In the genomic region with DNA sequence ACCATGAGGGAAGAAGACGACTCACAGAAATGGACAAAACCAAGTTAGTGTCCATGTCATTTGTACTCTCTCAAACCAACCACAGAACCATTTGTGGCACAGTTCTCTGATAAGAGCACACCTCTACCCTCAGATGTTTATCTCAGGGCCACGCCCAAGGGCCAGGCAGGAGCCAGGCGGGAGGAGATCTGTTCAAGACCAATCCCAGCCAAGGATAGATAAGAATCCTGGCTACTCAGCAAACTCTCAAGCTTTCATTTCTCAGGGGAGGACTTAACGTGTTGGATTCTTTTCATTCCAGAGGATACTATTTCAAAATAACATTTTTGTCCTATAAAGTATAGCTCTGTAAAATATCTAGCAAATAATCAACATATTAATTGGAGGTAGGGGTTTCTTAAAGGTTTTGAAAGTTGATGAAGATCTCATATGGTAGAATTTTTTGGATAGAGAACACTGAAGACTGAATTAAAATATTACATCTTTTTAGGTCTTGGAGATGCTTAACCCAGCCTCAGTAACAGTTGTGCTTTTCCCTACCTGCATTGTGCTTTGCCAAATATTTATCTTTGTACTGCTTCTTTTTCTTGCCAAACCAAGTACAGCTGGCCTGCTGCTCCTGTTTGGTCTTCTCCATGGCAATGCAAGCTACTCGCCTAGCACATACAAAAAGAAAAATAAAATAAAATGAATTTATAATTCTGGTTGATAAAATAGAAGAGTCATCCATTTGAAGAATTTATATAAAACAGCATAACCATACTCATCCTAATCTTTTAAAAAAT, we compare ENCODE assay signal across 29 cellular contexts.
DNase-seq lines count a peak whose midpoint lies in the region; ATAC-seq, FAIRE-seq and TF ChIP-seq lines count a peak whose summit lies in the region.
"Had no signal": no experiment of that assay in that cellular context is flagged by ENCODE, and none has a peak within 500 bp of the region (broad histone marks: within the 10 kb centered on the region; RNA-seq: fewer than 3 reads in every experiment).

No MANE protein-coding gene starts in this region.

- no peak overlapping the region for H2AFZ ChIP-seq in OCI-LY7 (ENCODE audit: low read length)
- H2AFZ ChIP-seq: GM23248 had no signal

- TF ChIP-seq CTCF in OCI-LY7 (conservative IDR thresholded peaks at IDR 0.05; ENCODE audit: low read length), result no peak
- no peak for TF ChIP-seq CTCF in right atrium auricular region (IDR thresholded peaks at IDR 0.05)

- H4K20me1 ChIP-seq in OCI-LY7 (ENCODE audit: insufficient read depth, low read length), result no peaks in the 10 kb centered on the region

- H3K4me3 ChIP-seq in OCI-LY7 (ENCODE audit: low read depth, low read length, poor library complexity, severe bottlenecking) (no peak overlapping the region), right atrium auricular region (no peak overlapping the region)
- H3K4me3 ChIP-seq: GM23248, ovary, thyroid gland had no signal

- H3K27ac ChIP-seq in OCI-LY7 (ENCODE audit: low read depth, low read length, poor library complexity, severe bottlenecking) (no peak overlapping the region), right atrium auricular region (no peak overlapping the region)
- H3K27ac ChIP-seq: ovary, thyroid gland had no signal

- peak overlapping the region; percentile 36 for H3K27ac Mint-ChIP-seq in T-helper 2 cell treated with Interferon-gamma antibody and Interleukin-4, amounts not matched to agents 5 μg/mL and 100 μg/mL, for 36 hours
- H3K27ac Mint-ChIP-seq: activated CD8-positive, alpha-beta T cell treated with anti-CD3 and anti-CD28 coated beads, Interleukin-2, amount 10 ng/mL, durations not matched to agents 7 days and 5 days; activated naive CD4-positive, alpha-beta T cell treated with anti-CD3 and anti-CD28 coated beads for 36 hours; B cell; naive thymus-derived CD4-positive, alpha-beta T cell; stimulated activated naive CD8-positive, alpha-beta T cell treated with anti-CD3 and anti-CD28 coated beads, Interleukin-15, Interleukin-2, amounts not matched to agents 100 ng/mL and 50 ng/mL, for 24 hours had no signal

- no peak for DNase-seq in T-helper 2 cell treated with Interferon-gamma antibody and Interleukin-4, amounts not matched to agents 5 μg/mL and 100 μg/mL, for 36 hours (ENCODE audit: low spot score)
- DNase-seq in T-helper 2 cell, result no peak
- peak; percentile 65 for DNase-seq in amniotic epithelial cell (ENCODE audit: low read depth)
- DNase-seq in left colon, result peak in 1 of 2 donors; percentile 30
- no peak for DNase-seq in hippocampal formation (lab: John Stamatoyannopoulos, UW)
- DNase-seq in OCI-LY7 (ENCODE audit: low spot score), result no peak
- DNase-seq in right atrium auricular region (ENCODE audit: low spot score), result no peak
- DNase-seq in urothelium cell line (ENCODE audit: low spot score), result no peak
- DNase-seq: 8988T; activated CD8-positive, alpha-beta T cell treated with anti-CD3 and anti-CD28 coated beads, Interleukin-2, amount 10 ng/mL, durations not matched to agents 7 days and 5 days; activated naive CD4-positive, alpha-beta T cell treated with anti-CD3 and anti-CD28 coated beads for 36 hours; activated T-cell treated with anti-CD3 and anti-CD28 coated beads, Interleukin-2, amount 50 U/mL, for 1 hour; aorta; effector CD4-positive, alpha-beta T cell; GM23248; kidney; mammary epithelial cell; naive thymus-derived CD4-positive, alpha-beta T cell; NCI-H2081; NCI-H446 treated with DMSO at 0.1 percent for 48 hours; NK-92 treated with Interleukin-12 subunit alpha and Interleukin-12 subunit beta, amount 100 ng/mL, for 24 hours; ovary; T1000; thyroid gland had no signal

- H3K4me2 ChIP-seq in OCI-LY7 (ENCODE audit: low read length), result no peak overlapping the region

- H3K4me1 Mint-ChIP-seq in T-helper 2 cell treated with Interferon-gamma antibody and Interleukin-4, amounts not matched to agents 5 μg/mL and 100 μg/mL, for 36 hours (ENCODE audit: low read depth), result peaks cover 6% of the 10 kb centered on the region
- H3K4me1 Mint-ChIP-seq: B cell; central memory CD8-positive, alpha-beta T cell had no signal

- no peaks in the 10 kb centered on the region for H3K9me3 Mint-ChIP-seq in T-helper 2 cell treated with Interferon-gamma antibody and Interleukin-4, amounts not matched to agents 5 μg/mL and 100 μg/mL, for 36 hours
- H3K9me3 Mint-ChIP-seq: activated naive CD4-positive, alpha-beta T cell treated with anti-CD3 and anti-CD28 coated beads for 36 hours; central memory CD8-positive, alpha-beta T cell; naive thymus-derived CD4-positive, alpha-beta T cell; stimulated activated naive CD8-positive, alpha-beta T cell treated with anti-CD3 and anti-CD28 coated beads, Interleukin-15, Interleukin-2, amounts not matched to agents 100 ng/mL and 50 ng/mL, for 24 hours had no signal

- H3K9me2 ChIP-seq in OCI-LY7 (ENCODE audit: insufficient read depth, low read length), result no peaks in the 10 kb centered on the region

- no TSS peak for BruUV-seq in OCI-LY7 (replicated peaks; lab: Mats Ljungman, UMichigan)

- intact Hi-C loops in left colon (cut with DNase I, micrococcal nuclease) (no loop called here), OCI-LY7 (cut with micrococcal nuclease; ENCODE audit: unreplicated experiment) (no loop called here)

- H3K36me3 ChIP-seq in OCI-LY7 (ENCODE audit: insufficient read depth, low read length), result peaks cover 4% of the 10 kb centered on the region; the same call in 1 of the 2 replicates
- no peaks in the 10 kb centered on the region for H3K36me3 ChIP-seq in right atrium auricular region
- H3K36me3 ChIP-seq: ovary, thyroid gland had no signal

- no peaks in the 10 kb centered on the region for H3K27me3 Mint-ChIP-seq in T-helper 2 cell treated with Interferon-gamma antibody and Interleukin-4, amounts not matched to agents 5 μg/mL and 100 μg/mL, for 36 hours (ENCODE audit: low read depth)
- H3K27me3 Mint-ChIP-seq: B cell; central memory CD8-positive, alpha-beta T cell; naive thymus-derived CD4-positive, alpha-beta T cell; stimulated activated naive CD8-positive, alpha-beta T cell treated with anti-CD3 and anti-CD28 coated beads, Interleukin-15, Interleukin-2, amounts not matched to agents 100 ng/mL and 50 ng/mL, for 24 hours had no signal

- peak overlapping the region; percentile 36 for H3K4me3 Mint-ChIP-seq in T-helper 2 cell treated with Interferon-gamma antibody and Interleukin-4, amounts not matched to agents 5 μg/mL and 100 μg/mL, for 36 hours
- H3K4me3 Mint-ChIP-seq: activated CD8-positive, alpha-beta T cell treated with anti-CD3 and anti-CD28 coated beads, Interleukin-2, amount 10 ng/mL, durations not matched to agents 7 days and 5 days; activated naive CD4-positive, alpha-beta T cell treated with anti-CD3 and anti-CD28 coated beads for 36 hours; B cell; central memory CD8-positive, alpha-beta T cell; naive thymus-derived CD4-positive, alpha-beta T cell; stimulated activated naive CD8-positive, alpha-beta T cell treated with anti-CD3 and anti-CD28 coated beads, Interleukin-15, Interleukin-2, amounts not matched to agents 100 ng/mL and 50 ng/mL, for 24 hours had no signal

- FAIRE-seq in urothelium cell line (lab: Jason Lieb, UNC), result no peak
- FAIRE-seq: frontal cortex, kidney had no signal

- H3K9me3 ChIP-seq in OCI-LY7 (ENCODE audit: low read length), result no peaks in the 10 kb centered on the region
- peaks cover 0 to 4% of the 10 kb centered on the region in 2 donors for H3K9me3 ChIP-seq in right atrium auricular region
- H3K9me3 ChIP-seq: ovary, thyroid gland had no signal

- H3K4me1 ChIP-seq in OCI-LY7 (ENCODE audit: insufficient read depth, low read length, poor library complexity, severe bottlenecking) (no peaks in the 10 kb centered on the region), right atrium auricular region (no peaks in the 10 kb centered on the region)
- H3K4me1 ChIP-seq: thyroid gland had no signal

- no peaks in the 10 kb centered on the region for H3K27me3 ChIP-seq in right atrium auricular region
- H3K27me3 ChIP-seq: ovary, thyroid gland had no signal

- ATAC-seq in left colon, result peak; percentile 85
- ATAC-seq: activated CD8-positive, alpha-beta T cell treated with anti-CD3 and anti-CD28 coated beads, Interleukin-2, amount 10 ng/mL, durations not matched to agents 7 days and 5 days; HepG2; naive thymus-derived CD4-positive, alpha-beta T cell had no signal

- CTCF ChIA-PET in OCI-LY7 (lab: Charles Lee; ENCODE audit: unreplicated experiment), result no interaction called here

- POLR2A ChIA-PET in OCI-LY7 (lab: Charles Lee), result interaction anchor here (0.9 to 1.1 kb wide), 2 partner anchors 9 to 138 kb away, joined by 3 to 5 read pairs; no protein-coding TSS in a partner anchor

- peaks cover 21% of the 10 kb centered on the region for H3K36me3 Mint-ChIP-seq in T-helper 2 cell treated with Interferon-gamma antibody and Interleukin-4, amounts not matched to agents 5 μg/mL and 100 μg/mL, for 36 hours (ENCODE audit: low read depth)

- H3K79me2 ChIP-seq in OCI-LY7 (ENCODE audit: insufficient read depth, low read depth, low read length), result no peaks in the 10 kb centered on the region
